Comparison of ENCODE assay signal across 10 cellular contexts in the genomic region with DNA sequence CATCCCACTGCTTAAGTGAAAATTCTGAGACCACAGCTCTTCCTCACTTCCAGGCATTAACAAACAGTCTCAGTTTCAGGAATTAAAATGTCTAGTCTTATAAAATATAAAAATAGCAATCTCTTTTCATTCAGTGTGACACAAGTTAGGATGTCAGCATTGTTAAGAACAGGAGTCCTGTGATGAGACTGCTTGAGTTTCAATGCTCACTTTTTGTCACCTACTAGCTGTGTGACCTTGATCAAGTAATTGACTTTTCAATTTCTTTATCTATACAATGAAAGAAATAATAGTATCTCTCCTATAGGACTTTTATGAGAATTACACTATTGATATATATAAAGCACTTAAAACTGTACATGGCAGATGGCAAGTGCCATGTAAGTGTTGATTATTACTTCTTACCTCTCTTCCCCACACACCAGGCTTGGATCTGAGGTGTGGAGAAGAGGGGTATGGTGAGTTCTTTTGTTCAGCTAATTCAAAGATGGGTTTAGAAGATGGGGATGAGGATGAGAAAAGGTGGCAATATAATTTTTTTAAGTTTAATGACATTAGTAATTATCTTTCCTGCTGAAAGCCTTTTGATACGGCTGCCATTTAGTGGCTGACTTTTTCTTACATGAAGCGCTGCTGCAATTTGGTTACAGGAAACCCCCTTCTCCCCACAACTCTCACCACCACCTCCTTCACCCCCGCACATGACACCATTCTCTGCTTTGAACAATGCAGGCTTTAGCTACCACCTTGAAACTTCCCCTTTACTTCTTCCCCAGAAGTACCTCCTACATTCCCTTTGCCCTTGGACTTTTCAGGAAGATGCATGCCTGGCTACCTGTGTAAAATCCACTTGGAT. TPM values are rescaled to one million over a fixed set of nuclear protein-coding genes. Genes with fewer than 3 reads are reported as not detected.
DNase-seq lines count a peak whose midpoint lies in the region; ATAC-seq lines count a peak whose summit lies in the region.
"Had no signal": no experiment of that assay in that cellular context is flagged by ENCODE, and none has a peak within 500 bp of the region (broad histone marks: within the 10 kb centered on the region; RNA-seq: fewer than 3 reads in every experiment).

No MANE protein-coding gene starts in this region.

- ATAC-seq in GM19035 (IDR thresholded peaks at IDR 0.05; ENCODE audit: unreplicated experiment) (peak; percentile 97), HG02852 (IDR thresholded peaks at IDR 0.05; ENCODE audit: unreplicated experiment) (peak; percentile 98)

- peak overlapping the region; percentile 1 for H3K27ac Mint-ChIP-seq in activated CD4-positive, alpha-beta T cell treated with anti-CD3 and anti-CD28 coated beads, Interleukin-2, amount 10 ng/mL, durations not matched to agents 7 days and 5 days
- H3K27ac Mint-ChIP-seq: brain had no signal

- H3K9me3 Mint-ChIP-seq in activated CD4-positive, alpha-beta T cell treated with anti-CD3 and anti-CD28 coated beads, Interleukin-2, amount 10 ng/mL, durations not matched to agents 7 days and 5 days, result no peaks in the 10 kb centered on the region
- H3K9me3 Mint-ChIP-seq: brain had no signal

- H3K36me3 Mint-ChIP-seq in activated CD4-positive, alpha-beta T cell treated with anti-CD3 and anti-CD28 coated beads, Interleukin-2, amount 10 ng/mL, durations not matched to agents 7 days and 5 days (ENCODE audit: low read depth), result no peaks in the 10 kb centered on the region
- H3K36me3 Mint-ChIP-seq: brain had no signal

- CTCF ChIA-PET in activated CD4-positive, alpha-beta T cell treated with anti-CD3 and anti-CD28 coated beads, Interleukin-2, amount 10 ng/mL, durations not matched to agents 7 days and 5 days (lab: Charles Lee), result interaction anchor here (1.2 kb wide), 1 partner anchor 21 kb away, joined by 4 read pairs; no protein-coding TSS in a partner anchor

- POLR2A ChIA-PET in activated CD4-positive, alpha-beta T cell treated with anti-CD3 and anti-CD28 coated beads, Interleukin-2, amount 10 ng/mL, durations not matched to agents 7 days and 5 days (lab: Charles Lee), result no interaction called here

- intact Hi-C loops in posterior vena cava (cut with DNase I), result no loop called here

- H3K4me3 Mint-ChIP-seq in activated CD4-positive, alpha-beta T cell treated with anti-CD3 and anti-CD28 coated beads, Interleukin-2, amount 10 ng/mL, durations not matched to agents 7 days and 5 days, result no peak overlapping the region
- H3K4me3 Mint-ChIP-seq: brain had no signal

- H3K4me1 Mint-ChIP-seq in activated CD4-positive, alpha-beta T cell treated with anti-CD3 and anti-CD28 coated beads, Interleukin-2, amount 10 ng/mL, durations not matched to agents 7 days and 5 days, result peaks cover 11% of the 10 kb centered on the region
- H3K4me1 Mint-ChIP-seq: brain had no signal

- H3K27me3 Mint-ChIP-seq in activated CD4-positive, alpha-beta T cell treated with anti-CD3 and anti-CD28 coated beads, Interleukin-2, amount 10 ng/mL, durations not matched to agents 7 days and 5 days, result peaks cover 7% of the 10 kb centered on the region
- H3K27me3 Mint-ChIP-seq: brain had no signal

- DNase-seq in activated CD4-positive, alpha-beta T cell treated with anti-CD3 and anti-CD28 coated beads, Interleukin-2, amount 10 ng/mL, durations not matched to agents 7 days and 5 days, result peak; percentile 14
- DNase-seq in stimulated activated CD4-positive, alpha-beta T cell treated with anti-CD3 and anti-CD28 coated beads, TNF-alpha, amount 100 ng/mL, for 48 hours (ENCODE audit: low read depth in 3 of 3), result peak; percentile 15 to 36 (median 23)
- DNase-seq in HK-2 (ENCODE audit: unreplicated experiment) (no peak), DMS79 treated with DMSO at 0.1 percent for 48 hours (lab: John Stamatoyannopoulos, UW) (no peak), NCI-H2081 (lab: John Stamatoyannopoulos, UW) (no peak), posterior vena cava (ENCODE audit: low spot score) (no peak)
- DNase-seq: GM23248 had no signal

RNA-seq across cellular contexts. Expression of gene HYAL4, which starts 20.8 kb away (rescaled TPM):
- under 1 TPM; 0.10 to 0.54 TPM for total RNA-seq in activated CD4-positive, alpha-beta T cell treated with anti-CD3 and anti-CD28 coated beads, Interleukin-2, amount 10 ng/mL, durations not matched to agents 7 days and 5 days
- not detected for total RNA-seq in posterior vena cava
- total RNA-seq: GM23248 had no signal

Comparison
In these comparisons a context has a peak if more than half of its experiments do, and no peak if none do; other contexts are left out.
1. DNase-seq: peak in activated CD4-positive, alpha-beta T cell treated with anti-CD3 and anti-CD28 coated beads, Interleukin-2, amount 10 ng/mL, durations not matched to agents 7 days and 5 days (single experiment) and stimulated activated CD4-positive, alpha-beta T cell treated with anti-CD3 and anti-CD28 coated beads, TNF-alpha, amount 100 ng/mL, for 48 hours (3 of 3); none in HK-2 (single experiment), DMS79 treated with DMSO at 0.1 percent for 48 hours (single experiment), NCI-H2081 (0 of 2) and posterior vena cava (single experiment).